In genomic region chr5:15254607-15255006, GRCh38 we compare ENCODE assay signal across 16 cellular contexts.
"Had no signal": no experiment of that assay in that cellular context is flagged by ENCODE, and none has a peak within 500 bp of the region (broad histone marks: within the 10 kb centered on the region; RNA-seq: fewer than 3 reads in every experiment).

No MANE protein-coding gene starts in this region.

- H3K27me3 ChIP-seq: adrenal gland, gastrocnemius medialis, heart right ventricle, left lung, spleen, transverse colon had no signal

- H3K4me1 ChIP-seq: adrenal gland, gastrocnemius medialis, left lung, spleen, transverse colon had no signal

- DNase-seq: activated CD4-positive, alpha-beta T cell treated with anti-CD3 and anti-CD28 coated beads for 4 hours; activated CD8-positive, alpha-beta T cell treated with anti-CD3 and anti-CD28 coated beads, Interleukin-2, amount 10 ng/mL, durations not matched to agents 7 days and 5 days; activated naive CD4-positive, alpha-beta T cell treated with anti-CD3 and anti-CD28 coated beads, Interleukin-2, amount 50 U/mL, for 16 hours; adrenal gland; cerebellar nuclear complex; gastrocnemius medialis; heart right ventricle; left lung; natural killer cell; right cardiac atrium; spleen; stimulated activated CD4-positive, alpha-beta T cell treated with anti-CD3 and anti-CD28 coated beads, Interleukin-2, amount 100 ng/mL, for 24 hours; stimulated activated naive B cell treated with anti-CD40 and anti-IgM and Interleukin-4, amounts not matched to agents 10 μg/mL and 1 μg/mL and 100 μg/mL, for 72 hours; T-helper 1 cell; transverse colon; WERI-Rb-1 had no signal

- H3K36me3 ChIP-seq: adrenal gland, gastrocnemius medialis, heart right ventricle, left lung, spleen, transverse colon, WERI-Rb-1 had no signal

- H3K4me3 ChIP-seq: adrenal gland, gastrocnemius medialis, heart right ventricle, left lung, spleen, transverse colon had no signal

- H3K9me3 ChIP-seq: adrenal gland, gastrocnemius medialis, left lung, spleen, transverse colon had no signal

- H3K27ac ChIP-seq: adrenal gland, gastrocnemius medialis, heart right ventricle, left lung, spleen, transverse colon, WERI-Rb-1 had no signal
